ENCODE assay signal across 19 cellular contexts in the genomic region with DNA sequence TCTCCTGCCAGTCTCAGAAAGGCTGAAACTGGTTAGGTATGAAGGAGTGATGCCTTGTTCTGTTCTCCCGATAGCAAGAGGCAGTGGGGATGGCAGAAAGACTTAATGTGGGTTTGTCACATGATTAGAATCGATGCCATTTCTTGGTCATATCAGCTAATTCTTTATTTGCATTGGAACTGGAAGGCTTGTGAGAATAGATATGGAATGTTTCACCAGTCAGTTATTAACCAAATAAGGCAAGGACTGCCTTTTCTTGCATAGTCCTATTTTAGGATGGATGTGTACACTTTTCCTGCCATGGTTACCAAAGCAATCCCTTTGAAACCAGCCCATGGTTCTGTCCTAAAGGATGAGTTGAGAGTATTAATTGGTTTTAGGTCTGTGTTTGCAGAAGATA. TPM values are rescaled to one million over a fixed set of nuclear protein-coding genes. Genes with fewer than 3 reads are reported as not detected.
DNase-seq lines count a peak whose midpoint lies in the region; ATAC-seq and TF ChIP-seq lines count a peak whose summit lies in the region.
"Had no signal": no experiment of that assay in that cellular context is flagged by ENCODE, and none has a peak within 500 bp of the region (broad histone marks: within the 10 kb centered on the region; RNA-seq: fewer than 3 reads in every experiment).

No MANE protein-coding gene starts in this region.

- H3K4me3 Mint-ChIP-seq in progenitor cell of endocrine pancreas (ENCODE audit: low read depth), result no peak overlapping the region
- H3K4me3 Mint-ChIP-seq: activated B cell treated with CpG ODN at 0.5 μM for 24 hours; dendritic cell treated with granulocyte-macrophage colony-stimulating factor and Interleukin-4, amounts not matched to agents 40 ng/mL and 50 ng/mL, for 4 days had no signal

- H3K4me1 ChIP-seq in hepatocyte (ENCODE audit: insufficient read depth), result peaks cover 41% of the 10 kb centered on the region

- H3K4me1 Mint-ChIP-seq in progenitor cell of endocrine pancreas (ENCODE audit: low read depth), result peaks cover 50% of the 10 kb centered on the region

- no peaks in the 10 kb centered on the region for H3K36me3 ChIP-seq in hepatocyte (replicated peaks; ENCODE audit: insufficient read depth, low read depth)
- H3K36me3 ChIP-seq: heart right ventricle, left lung, upper lobe of right lung had no signal

- H3K27ac ChIP-seq in hepatocyte, result peak overlapping the region; percentile 72
- H3K27ac ChIP-seq: HL-60, left lung, upper lobe of right lung had no signal

- no peak overlapping the region for H3K4me3 ChIP-seq in hepatocyte
- H3K4me3 ChIP-seq: heart right ventricle, left lung, upper lobe of right lung had no signal

- TF ChIP-seq CTCF in hepatocyte (IDR thresholded peaks at IDR 0.05; ENCODE audit: poor library complexity) (no peak), progenitor cell of endocrine pancreas (IDR thresholded peaks at IDR 0.05; ENCODE audit: unreplicated experiment) (no peak)

- H3K9me2 ChIP-seq in hepatocyte (replicated peaks; ENCODE audit: insufficient read depth), result no peaks in the 10 kb centered on the region

- H3K27me3 ChIP-seq in hepatocyte, result no peaks in the 10 kb centered on the region
- H3K27me3 ChIP-seq: heart right ventricle, left lung, upper lobe of right lung had no signal

- DNase-seq in EH (ENCODE audit: low read depth) (peak; percentile 90), astrocyte of the hippocampus (ENCODE audit: low read depth, low spot score) (peak; percentile 46), hepatocyte (ENCODE audit: low spot score) (no peak), progenitor cell of endocrine pancreas (ENCODE audit: low spot score, unreplicated experiment) (no peak), HuH-7.5 (ENCODE audit: low spot score) (no peak), EL (no peak)
- no peak for DNase-seq in stimulated activated CD8-positive, alpha-beta memory T cell treated with anti-CD3 and anti-CD28 coated beads, Interleukin-4, amount 100 ng/mL, for 48 hours
- DNase-seq: activated B cell treated with CpG ODN at 0.5 μM for 24 hours; activated CD4-positive, alpha-beta T cell treated with anti-CD3 and anti-CD28 coated beads, Interleukin-2, amount 50 U/mL, for 4 hours; activated effector memory CD4-positive, alpha-beta T cell treated with anti-CD3 and anti-CD28 coated beads, Interleukin-2, amount 50 U/mL, for 16 hours; heart right ventricle; left lung; NCI-H1694 treated with DMSO at 0.1 percent for 48 hours; NCI-H2171 treated with DMSO at 0.1 percent for 48 hours; NCI-H69; upper lobe of right lung had no signal

- H3K9me3 ChIP-seq in hepatocyte (ENCODE audit: low read depth), result no peaks in the 10 kb centered on the region
- H3K9me3 ChIP-seq: heart right ventricle, left lung, upper lobe of right lung had no signal

- H3K27me3 Mint-ChIP-seq in progenitor cell of endocrine pancreas, result no peaks in the 10 kb centered on the region
- H3K27me3 Mint-ChIP-seq: activated B cell treated with CpG ODN at 0.5 μM for 24 hours; dendritic cell treated with granulocyte-macrophage colony-stimulating factor and Interleukin-4, amounts not matched to agents 40 ng/mL and 50 ng/mL, for 4 days had no signal

- H3K9me3 Mint-ChIP-seq in progenitor cell of endocrine pancreas (ENCODE audit: low read depth), result no peaks in the 10 kb centered on the region
- H3K9me3 Mint-ChIP-seq: activated B cell treated with CpG ODN at 0.5 μM for 24 hours; dendritic cell treated with granulocyte-macrophage colony-stimulating factor and Interleukin-4, amounts not matched to agents 40 ng/mL and 50 ng/mL, for 4 days had no signal

- 51% methylated on average over 2 of the region's 2 CpGs for WGBS in hepatocyte (ENCODE audit: low lambda C conversion rate, missing lambda C conversion rate)

- no peak overlapping the region for H3K4me2 ChIP-seq in hepatocyte

- no peaks in the 10 kb centered on the region for H4K20me1 ChIP-seq in hepatocyte (ENCODE audit: insufficient read depth, poor library complexity, severe bottlenecking)

- H3K36me3 Mint-ChIP-seq in progenitor cell of endocrine pancreas (ENCODE audit: insufficient read depth), result no peaks in the 10 kb centered on the region

- no peaks in the 10 kb centered on the region for H3K79me2 ChIP-seq in hepatocyte

- H3K27ac Mint-ChIP-seq in progenitor cell of endocrine pancreas, result peak overlapping the region; percentile 57
- H3K27ac Mint-ChIP-seq: activated B cell treated with CpG ODN at 0.5 μM for 24 hours; dendritic cell treated with granulocyte-macrophage colony-stimulating factor and Interleukin-4, amounts not matched to agents 40 ng/mL and 50 ng/mL, for 4 days had no signal

- no peak for ATAC-seq in HG02938 (IDR thresholded peaks at IDR 0.05; ENCODE audit: unreplicated experiment)
- ATAC-seq: left lung, upper lobe of right lung had no signal

- no peak overlapping the region for H2AFZ ChIP-seq in hepatocyte

RNA-seq across cellular contexts. Expression of gene FILIP1L, which starts 33.7 kb away (rescaled TPM):
- total RNA-seq in hepatocyte (48.2 and 54.9 TPM in 2 replicates), progenitor cell of endocrine pancreas (19.4 and 29.6 TPM in 2 replicates)
- 40.5 and 49.4 TPM in 2 replicates for polyA plus RNA-seq in hepatocyte

Comparison
In these comparisons a context has a peak if more than half of its experiments do, and no peak if none do; other contexts are left out.
1. DNase-seq: peak in EH (single experiment) and astrocyte of the hippocampus (single experiment); none in hepatocyte (single experiment), progenitor cell of endocrine pancreas (single experiment), stimulated activated CD8-positive, alpha-beta memory T cell treated with anti-CD3 and anti-CD28 coated beads, Interleukin-4, amount 100 ng/mL, for 48 hours (single experiment), HuH-7.5 (single experiment) and EL (single experiment).